In genomic region chr6:108292561-108292960, GRCh38 we compare ENCODE assay signal across 8 cellular contexts. TPM values are rescaled to one million over a fixed set of nuclear protein-coding genes. Genes with fewer than 3 reads are reported as not detected.
DNase-seq lines count a peak whose midpoint lies in the region; ATAC-seq, FAIRE-seq and TF ChIP-seq lines count a peak whose summit lies in the region.
"Not testable (repeated sequence)": the region's sequence is repeated elsewhere in the genome, so short reads cannot be mapped to it uniquely, and the experiment has no call there.

No MANE protein-coding gene starts in this region.

- POLR2A ChIA-PET in CD4-positive, alpha-beta T cell (lab: Charles Lee); K562 (lab: Yijun Ruan, JAX): not testable (repeated sequence)

- peaks cover 13% of the 10 kb centered on the region for H3K36me3 Mint-ChIP-seq in CD4-positive, alpha-beta T cell (ENCODE audit: low read depth)
- not testable (repeated sequence) for H3K36me3 Mint-ChIP-seq in activated T-helper 17 cell treated with anti-CD3 and anti-CD28 coated beads, Interleukin-2, amount 50 U/mL, for 72 hours (ENCODE audit: low read depth); memory B cell; neural crest cell (ENCODE audit: low read depth)

- intact Hi-C loops in CD4-positive, alpha-beta T cell (cut with DNase I, micrococcal nuclease): loop anchor here in 1 of 2 experiments (2.0 to 10.0 kb wide), 7 partner anchors 330 to 1882 kb away; partner anchors contain the start of genes AK9, CEP57L1, FIG4 and MTRES1
- intact Hi-C loops in K562 (cut with micrococcal nuclease): not testable (repeated sequence)

- H2AFZ ChIP-seq in K562 (ENCODE audit: low read depth, low read length): 0 out of 2 replicates have a peak overlapping the region, but pooled peaks have one; percentile 3

- peak overlapping the region; percentile 34 for H3K27ac Mint-ChIP-seq in CD4-positive, alpha-beta T cell
- H3K27ac Mint-ChIP-seq in activated T-helper 17 cell treated with anti-CD3 and anti-CD28 coated beads, Interleukin-2, amount 50 U/mL, for 72 hours; neural crest cell (ENCODE audit: unreplicated experiment): not testable (repeated sequence)
- peak overlapping the region; percentile 46 for H3K27ac Mint-ChIP-seq in memory B cell

- not testable (repeated sequence) for BruUV-seq in K562 (replicated peaks; lab: Mats Ljungman, UMichigan)

- H3K9ac ChIP-seq in SK-N-MC (ENCODE audit: insufficient read length); K562 (ENCODE audit: insufficient read depth in 1 of 2, low read depth in 2 of 2, low read length in 2 of 2): not testable (repeated sequence)

- TF ChIP-seq POLR2A in K562 (conservative IDR thresholded peaks at IDR 0.05): not testable (repeated sequence)

- H3K9me3 Mint-ChIP-seq in CD4-positive, alpha-beta T cell; activated T-helper 17 cell treated with anti-CD3 and anti-CD28 coated beads, Interleukin-2, amount 50 U/mL, for 72 hours; memory B cell; neural crest cell: not testable (repeated sequence)

- H3K4me1 Mint-ChIP-seq in CD4-positive, alpha-beta T cell (ENCODE audit: low read depth): peaks cover 22% of the 10 kb centered on the region
- H3K4me1 Mint-ChIP-seq in activated T-helper 17 cell treated with anti-CD3 and anti-CD28 coated beads, Interleukin-2, amount 50 U/mL, for 72 hours: not testable (repeated sequence)
- H3K4me1 Mint-ChIP-seq in memory B cell: peaks cover 13% of the 10 kb centered on the region
- H3K4me1 Mint-ChIP-seq in neural crest cell: peaks cover 20% of the 10 kb centered on the region

- not testable (repeated sequence) for ATAC-seq in CD4-positive, alpha-beta T cell (ENCODE audit: poor library complexity); activated T-helper 17 cell treated with anti-CD3 and anti-CD28 coated beads, Interleukin-2, amount 50 U/mL, for 72 hours (replicated peaks); K562; memory B cell (ENCODE audit: low read depth)

- 36% methylated on average over 3 of the region's 3 CpGs for WGBS in K562 (ENCODE audit: insufficient coverage, low coverage, missing lambda C conversion rate)

- TF ChIP-seq CTCF in CD4-positive, alpha-beta T cell (IDR thresholded peaks at IDR 0.05); LNCaP clone FGC (IDR thresholded peaks at IDR 0.05; ENCODE audit: control insufficient read depth, extremely low read depth, insufficient read depth); VCaP (conservative IDR thresholded peaks at IDR 0.05); K562 (IDR thresholded peaks at IDR 0.05 in 2 of 3, conservative IDR thresholded peaks at IDR 0.05 in 1 of 3; ENCODE audit: insufficient read depth in 2 of 3, low read depth in 1 of 3, low read length in 3 of 3); neural crest cell (conservative IDR thresholded peaks at IDR 0.05): not testable (repeated sequence)

- H3K4me3 ChIP-seq in LNCaP clone FGC (ENCODE audit: low read depth, low read length); SK-N-MC; K562: not testable (repeated sequence)

- in situ Hi-C loops in K562 (cut with MboI): not testable (repeated sequence)

- not testable (repeated sequence) for TF ChIP-seq RAD21 in K562 (CRISPR knock-in tag; conservative IDR thresholded peaks at IDR 0.05 in 1 of 2, IDR thresholded peaks at IDR 0.05 in 1 of 2)

- TF ChIP-seq EP300 in K562 (IDR thresholded peaks at IDR 0.05; ENCODE audit: low read length): not testable (repeated sequence)

- not testable (repeated sequence) for FAIRE-seq in K562 (lab: Jason Lieb, UNC)

- not testable (repeated sequence) for H3K27me3 ChIP-seq in CD4-positive, alpha-beta T cell (ENCODE audit: control insufficient read depth, insufficient read depth, low read length); K562 (ENCODE audit: control insufficient read depth in 2 of 2, insufficient read depth in 2 of 2, low read length in 2 of 2)

- H3K9me1 ChIP-seq in K562 (ENCODE audit: control insufficient read depth, insufficient read depth, low read length): not testable (repeated sequence)

- H3K9me3 ChIP-seq in CD4-positive, alpha-beta T cell (ENCODE audit: control insufficient read depth, low read length); SK-N-MC (ENCODE audit: low read depth, low read length); K562 (replicated peaks; ENCODE audit: control insufficient read depth, insufficient read depth, low read depth, low read length): not testable (repeated sequence)

- H3K4me2 ChIP-seq in K562 (ENCODE audit: insufficient read depth, low read length): not testable (repeated sequence)

- CTCF ChIA-PET in CD4-positive, alpha-beta T cell (lab: Charles Lee): not testable (repeated sequence)
- CTCF ChIA-PET in K562 (lab: Yijun Ruan, JAX; ENCODE audit: low intra/inter-chr PET ratio): interaction anchor here (0.7 kb wide), 1 partner anchor 17 kb away, joined by 3 read pairs; no protein-coding TSS in a partner anchor

- not testable (repeated sequence) for H3K27me3 Mint-ChIP-seq in CD4-positive, alpha-beta T cell; activated T-helper 17 cell treated with anti-CD3 and anti-CD28 coated beads, Interleukin-2, amount 50 U/mL, for 72 hours; memory B cell; neural crest cell (ENCODE audit: low read depth)

- not testable (repeated sequence) for DNase-seq in CD4-positive, alpha-beta T cell; SK-N-MC (ENCODE audit: low read depth, low spot score); K562 (ENCODE audit: extremely low read depth in 1 of 4, low spot score in 3 of 4); memory B cell (ENCODE audit: low spot score in 2 of 2); neural crest cell (ENCODE audit: low read depth, low spot score)
- DNase-seq in LNCaP clone FGC (ENCODE audit: low read depth): peak; percentile 75

- not testable (repeated sequence) for H3K36me3 ChIP-seq in SK-N-MC (ENCODE audit: insufficient read depth, low read length); K562 (ENCODE audit: control insufficient read depth, insufficient read depth, low read length)

- H3K4me3 Mint-ChIP-seq in CD4-positive, alpha-beta T cell: peak overlapping the region; percentile 58
- peak overlapping the region; percentile 32 for H3K4me3 Mint-ChIP-seq in activated T-helper 17 cell treated with anti-CD3 and anti-CD28 coated beads, Interleukin-2, amount 50 U/mL, for 72 hours
- H3K4me3 Mint-ChIP-seq in memory B cell: not testable (repeated sequence)
- H3K4me3 Mint-ChIP-seq in neural crest cell: peak overlapping the region; percentile 14

- H3K27ac ChIP-seq in CD4-positive, alpha-beta T cell (ENCODE audit: low read depth, low read length); K562 (ENCODE audit: extremely low read depth, low read depth, low read length): not testable (repeated sequence)
- H3K27ac ChIP-seq in SK-N-MC (peak overlapping the region; percentile 75; the same call in 1 of the 2 replicates), VCaP (peak overlapping the region; percentile 42)

- H3K79me2 ChIP-seq in K562 (ENCODE audit: control insufficient read depth, insufficient read depth, low read length): peaks cover 26% of the 10 kb centered on the region

- H3K4me1 ChIP-seq in K562 (replicated peaks in 1 of 2; ENCODE audit: control insufficient read depth in 2 of 2, insufficient read depth in 2 of 2, low read length in 2 of 2): peaks cover 0 to 14% of the 10 kb centered on the region in 2 experiments; a peak in 3 of 5 replicates

- not testable (repeated sequence) for H4K20me1 ChIP-seq in K562 (replicated peaks; ENCODE audit: control insufficient read depth, insufficient read depth, low read length)

RNA-seq across cellular contexts. Expression of gene AFG1L, which starts 2.3 kb away (rescaled TPM):
- 1 to 10 TPM; 3.0 to 3.9 TPM for total RNA-seq in CD4-positive, alpha-beta T cell
- 1 to 10 TPM; 5.9 to 6.1 TPM for total RNA-seq in activated T-helper 17 cell treated with anti-CD3 and anti-CD28 coated beads, Interleukin-2, amount 50 U/mL, for 72 hours
- 21.2 and 29.8 TPM in 2 replicates for total RNA-seq in K562 (2011; cell fraction: chromatin; rRNA removed; ENCODE audit: low replicate concordance)
- total RNA-seq in K562 (2011; cell fraction: nucleolus; rRNA removed): 12.4 and 14.3 TPM in 2 replicates
- total RNA-seq in K562 (2011; cell fraction: nucleoplasm; rRNA removed): 11.4 and 14.0 TPM in 2 replicates
- total RNA-seq in K562 (2014; rRNA removed) (2.2 and 4.2 TPM in 2 replicates), K562 (2014; rRNA removed; fragmentation: Illumina TruSeq; extraction: Trizol) (10.5 and 12.9 TPM in 2 replicates), K562 (2015; rRNA removed; fragmentation: Illumina TruSeq; extraction: Trizol) (14.0 and 15.5 TPM in 2 replicates), K562 (2021) (12.3 and 17.5 TPM in 2 replicates), neural crest cell (8.2 and 9.8 TPM in 2 replicates)
- polyA plus RNA-seq in K562 (2011; rRNA removed) (6.7 and 8.1 TPM in 2 replicates), K562 (2014; fragmentation: Illumina TruSeq; extraction: Trizol) (5.8 and 5.9 TPM in 2 replicates), K562 (2014; fragmentation: Nextera tagmentation; extraction: Ambion mirVana) (1 to 10 TPM; 2.6 to 3.8 TPM), K562 (2014; rRNA removed) (5.2 and 5.5 TPM in 2 replicates)
- 1.0 and 2.3 TPM in 2 replicates for polyA plus RNA-seq in K562 (2011; cell fraction: cytosol; rRNA removed)
- polyA plus RNA-seq in K562 (2011; cell fraction: nucleus; rRNA removed): 4.3 and 4.6 TPM in 2 replicates
- 6.7 and 9.6 TPM in 2 replicates for polyA plus RNA-seq in K562 (2012)
- 10.0 TPM in 2 replicates for polyA minus RNA-seq in K562 (2011; rRNA and poly(A)+ RNA removed)
- 9.6 and 11.6 TPM in 2 replicates for polyA minus RNA-seq in K562 (2011; cell fraction: cytosol; rRNA and poly(A)+ RNA removed)
- polyA minus RNA-seq in K562 (2011; cell fraction: nucleus; rRNA and poly(A)+ RNA removed): 12.1 and 16.1 TPM in 2 replicates

RNA-seq across cellular contexts. Expression of gene SNX3, which starts 31.7 kb away (rescaled TPM):
- 10 to 100 TPM; 39.8 to 40.8 TPM for total RNA-seq in CD4-positive, alpha-beta T cell
- 10 to 100 TPM; 60.1 to 84.6 TPM for total RNA-seq in activated T-helper 17 cell treated with anti-CD3 and anti-CD28 coated beads, Interleukin-2, amount 50 U/mL, for 72 hours
- total RNA-seq in K562 (2011; cell fraction: chromatin; rRNA removed; ENCODE audit: low replicate concordance): 14.6 and 24.3 TPM in 2 replicates
- 12.3 and 12.6 TPM in 2 replicates for total RNA-seq in K562 (2011; cell fraction: nucleolus; rRNA removed)
- 40.9 and 74.8 TPM in 2 replicates for total RNA-seq in K562 (2011; cell fraction: nucleoplasm; rRNA removed)
- total RNA-seq in K562 (2014; rRNA removed) (129 and 158 TPM in 2 replicates), K562 (2014; rRNA removed; fragmentation: Illumina TruSeq; extraction: Trizol) (159 and 172 TPM in 2 replicates), K562 (2015; rRNA removed; fragmentation: Illumina TruSeq; extraction: Trizol) (161 and 182 TPM in 2 replicates), K562 (2021) (122 and 131 TPM in 2 replicates), neural crest cell (71.0 and 75.6 TPM in 2 replicates)
- polyA plus RNA-seq in K562 (2011; rRNA removed) (306 and 410 TPM in 2 replicates), K562 (2014; fragmentation: Illumina TruSeq; extraction: Trizol) (208 and 261 TPM in 2 replicates), K562 (2014; fragmentation: Nextera tagmentation; extraction: Ambion mirVana) (10 to 100 TPM; 48.9 to 68.3 TPM), K562 (2014; rRNA removed) (162 and 197 TPM in 2 replicates)
- polyA plus RNA-seq in K562 (2011; cell fraction: cytosol; rRNA removed): 114 and 326 TPM in 2 replicates
- polyA plus RNA-seq in K562 (2011; cell fraction: nucleus; rRNA removed): 34.4 and 73.8 TPM in 2 replicates
- polyA plus RNA-seq in K562 (2012): 163 and 213 TPM in 2 replicates
- polyA minus RNA-seq in K562 (2011; rRNA and poly(A)+ RNA removed): 151 TPM in 2 replicates
- 31.3 and 55.2 TPM in 2 replicates for polyA minus RNA-seq in K562 (2011; cell fraction: cytosol; rRNA and poly(A)+ RNA removed)
- polyA minus RNA-seq in K562 (2011; cell fraction: nucleus; rRNA and poly(A)+ RNA removed): 8.2 and 17.7 TPM in 2 replicates
